In the genomic region with DNA sequence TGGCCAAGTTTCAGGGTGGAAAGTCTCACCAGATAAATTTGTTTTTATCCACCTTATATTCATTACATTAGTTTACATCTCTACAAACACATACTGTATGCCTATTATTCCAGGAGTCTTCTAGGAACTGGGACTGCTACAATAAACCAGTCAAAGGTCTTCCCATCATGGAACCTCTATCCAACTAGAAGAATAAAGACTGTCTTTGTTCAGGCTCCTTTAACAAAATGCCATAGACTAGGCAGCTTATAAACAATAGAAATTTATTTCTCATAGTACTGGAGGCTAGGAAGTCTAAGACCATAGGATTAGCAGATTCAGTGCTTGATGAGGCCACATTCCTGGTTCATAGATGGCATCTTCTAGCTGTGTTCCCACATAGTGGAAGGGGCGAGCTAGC, we compare ENCODE assay signal across 38 cellular contexts.
"Had no signal": no experiment of that assay in that cellular context is flagged by ENCODE, and none has a peak within 500 bp of the region (broad histone marks: within the 10 kb centered on the region; RNA-seq: fewer than 3 reads in every experiment).

No MANE protein-coding gene starts in this region.

- H3K36me3 Mint-ChIP-seq: activated naive CD4-positive, alpha-beta T cell treated with anti-CD3 and anti-CD28 coated beads, Interleukin-2, amount 10 ng/mL, durations not matched to agents 7 days and 5 days; activated naive CD4-positive, alpha-beta T cell treated with anti-CD3 and anti-CD28 coated beads, Interleukin-2, amount 50 U/mL, for 24 hours; activated naive CD4-positive, alpha-beta T cell treated with anti-CD3 and anti-CD28 coated beads, Interleukin-2, amount 50 U/mL, for 72 hours; activated naive CD8-positive, alpha-beta T cell; activated naive CD8-positive, alpha-beta T cell treated with anti-CD3 and anti-CD28 coated beads for 36 hours; activated naive CD8-positive, alpha-beta T cell treated with anti-CD3 and anti-CD28 coated beads, Interleukin-2, amount 10 ng/mL, durations not matched to agents 7 days and 5 days; brain had no signal

- H3K36me3 ChIP-seq: adrenal gland, ascending aorta, brain microvascular endothelial cell, breast epithelium, cardiac muscle cell had no signal

- H3K4me3 Mint-ChIP-seq: activated naive CD4-positive, alpha-beta T cell treated with anti-CD3 and anti-CD28 coated beads for 36 hours; activated naive CD4-positive, alpha-beta T cell treated with anti-CD3 and anti-CD28 coated beads, Interleukin-2, amount 10 ng/mL, durations not matched to agents 7 days and 5 days; activated naive CD4-positive, alpha-beta T cell treated with anti-CD3 and anti-CD28 coated beads, Interleukin-2, amount 50 U/mL, for 24 hours; activated naive CD8-positive, alpha-beta T cell; activated naive CD8-positive, alpha-beta T cell treated with anti-CD3 and anti-CD28 coated beads for 36 hours; activated naive CD8-positive, alpha-beta T cell treated with anti-CD3 and anti-CD28 coated beads, Interleukin-2, amount 10 ng/mL, durations not matched to agents 7 days and 5 days; activated naive CD8-positive, alpha-beta T cell treated with anti-CD3 and anti-CD28 coated beads, Interleukin-2, amount 50 U/mL, for 24 hours; activated T-cell treated with anti-CD3 and anti-CD28 coated beads, Interleukin-2, amount 50 U/mL, for 24 hours; activated T-cell treated with anti-CD3 and anti-CD28 coated beads, Interleukin-2, amount 50 U/mL, for 4 hours; activated T-cell treated with anti-CD3 and anti-CD28 coated beads, Interleukin-2, amount 50 U/mL, for 72 hours; activated T-helper 1 cell treated with anti-CD3 and anti-CD28 coated beads, Interleukin-12 subunit alpha, Interleukin-12 subunit beta, Interleukin-2, Interleukin-4 antibody, amounts not matched to agents 30 ng/mL and 10 ng/mL and 1 ng/mL, durations not matched to agents 14 hours and 24 hours and 36 hours; activated T-helper 17 cell treated with anti-CD3 and anti-CD28 coated beads, Interleukin-2, amount 50 U/mL, for 72 hours; brain; central memory CD8-positive, alpha-beta T cell had no signal

- H3K27me3 ChIP-seq: adrenal gland, ascending aorta, body of pancreas, brain microvascular endothelial cell, breast epithelium, cardiac muscle cell had no signal

- H3K27ac ChIP-seq: adrenal gland, ascending aorta, body of pancreas, brain microvascular endothelial cell, breast epithelium, cardiac muscle cell had no signal

- H3K27ac Mint-ChIP-seq: activated naive CD4-positive, alpha-beta T cell treated with anti-CD3 and anti-CD28 coated beads for 36 hours; activated naive CD4-positive, alpha-beta T cell treated with anti-CD3 and anti-CD28 coated beads, Interleukin-2, amount 10 ng/mL, durations not matched to agents 7 days and 5 days; activated naive CD4-positive, alpha-beta T cell treated with anti-CD3 and anti-CD28 coated beads, Interleukin-2, amount 50 U/mL, for 24 hours; activated naive CD4-positive, alpha-beta T cell treated with anti-CD3 and anti-CD28 coated beads, Interleukin-2, amount 50 U/mL, for 72 hours; activated naive CD8-positive, alpha-beta T cell; activated naive CD8-positive, alpha-beta T cell treated with anti-CD3 and anti-CD28 coated beads for 36 hours; activated naive CD8-positive, alpha-beta T cell treated with anti-CD3 and anti-CD28 coated beads, Interleukin-2, amount 10 ng/mL, durations not matched to agents 7 days and 5 days; activated naive CD8-positive, alpha-beta T cell treated with anti-CD3 and anti-CD28 coated beads, Interleukin-2, amount 50 U/mL, for 24 hours; activated T-cell treated with anti-CD3 and anti-CD28 coated beads, Interleukin-2, amount 50 U/mL, for 24 hours; activated T-cell treated with anti-CD3 and anti-CD28 coated beads, Interleukin-2, amount 50 U/mL, for 72 hours; activated T-helper 1 cell treated with anti-CD3 and anti-CD28 coated beads, Interleukin-12 subunit alpha, Interleukin-12 subunit beta, Interleukin-2, Interleukin-4 antibody, amounts not matched to agents 30 ng/mL and 10 ng/mL and 1 ng/mL, durations not matched to agents 14 hours and 24 hours and 36 hours; activated T-helper 17 cell treated with anti-CD3 and anti-CD28 coated beads, Interleukin-2, amount 50 U/mL, for 72 hours; activated T-helper 2 cell treated with anti-CD3 and anti-CD28 coated beads, Interferon-gamma antibody, Interleukin-2, Interleukin-4, amounts not matched to agents 10 μg/mL and 5 μg/mL and 100 μg/mL, durations not matched to agents 14 hours and 24 hours and 36 hours; brain had no signal

- H3K4me1 Mint-ChIP-seq: activated naive CD4-positive, alpha-beta T cell treated with anti-CD3 and anti-CD28 coated beads, Interleukin-2, amount 10 ng/mL, durations not matched to agents 7 days and 5 days; activated naive CD4-positive, alpha-beta T cell treated with anti-CD3 and anti-CD28 coated beads, Interleukin-2, amount 50 U/mL, for 24 hours; activated naive CD8-positive, alpha-beta T cell treated with anti-CD3 and anti-CD28 coated beads for 36 hours; activated naive CD8-positive, alpha-beta T cell treated with anti-CD3 and anti-CD28 coated beads, Interleukin-2, amount 10 ng/mL, durations not matched to agents 7 days and 5 days; activated naive CD8-positive, alpha-beta T cell treated with anti-CD3 and anti-CD28 coated beads, Interleukin-2, amount 50 U/mL, for 24 hours; activated T-helper 17 cell treated with anti-CD3 and anti-CD28 coated beads, Interleukin-2, amount 50 U/mL, for 72 hours; brain; central memory CD8-positive, alpha-beta T cell had no signal

- H3K27me3 Mint-ChIP-seq: activated naive CD4-positive, alpha-beta T cell treated with anti-CD3 and anti-CD28 coated beads, Interleukin-2, amount 10 ng/mL, durations not matched to agents 7 days and 5 days; activated naive CD4-positive, alpha-beta T cell treated with anti-CD3 and anti-CD28 coated beads, Interleukin-2, amount 50 U/mL, for 24 hours; activated naive CD8-positive, alpha-beta T cell; activated naive CD8-positive, alpha-beta T cell treated with anti-CD3 and anti-CD28 coated beads for 36 hours; activated naive CD8-positive, alpha-beta T cell treated with anti-CD3 and anti-CD28 coated beads, Interleukin-2, amount 10 ng/mL, durations not matched to agents 7 days and 5 days; activated naive CD8-positive, alpha-beta T cell treated with anti-CD3 and anti-CD28 coated beads, Interleukin-2, amount 50 U/mL, for 24 hours; activated T-cell treated with anti-CD3 and anti-CD28 coated beads, Interleukin-2, amount 50 U/mL, for 24 hours; activated T-helper 17 cell treated with anti-CD3 and anti-CD28 coated beads, Interleukin-2, amount 50 U/mL, for 72 hours; brain; central memory CD8-positive, alpha-beta T cell had no signal

- H3K4me1 ChIP-seq: adrenal gland, ascending aorta, body of pancreas, breast epithelium had no signal

- H3K9me3 ChIP-seq: adrenal gland, ascending aorta, body of pancreas, breast epithelium had no signal

- H3K4me3 ChIP-seq: adrenal gland, ascending aorta, body of pancreas, breast epithelium, cardiac muscle cell had no signal

- H3K9me3 Mint-ChIP-seq: activated naive CD4-positive, alpha-beta T cell treated with anti-CD3 and anti-CD28 coated beads for 36 hours; activated naive CD4-positive, alpha-beta T cell treated with anti-CD3 and anti-CD28 coated beads, Interleukin-2, amount 10 ng/mL, durations not matched to agents 7 days and 5 days; activated naive CD4-positive, alpha-beta T cell treated with anti-CD3 and anti-CD28 coated beads, Interleukin-2, amount 50 U/mL, for 24 hours; activated naive CD4-positive, alpha-beta T cell treated with anti-CD3 and anti-CD28 coated beads, Interleukin-2, amount 50 U/mL, for 72 hours; activated naive CD8-positive, alpha-beta T cell treated with anti-CD3 and anti-CD28 coated beads for 36 hours; activated naive CD8-positive, alpha-beta T cell treated with anti-CD3 and anti-CD28 coated beads, Interleukin-2, amount 50 U/mL, for 24 hours; activated T-cell treated with anti-CD3 and anti-CD28 coated beads, Interleukin-2, amount 50 U/mL, for 24 hours; activated T-cell treated with anti-CD3 and anti-CD28 coated beads, Interleukin-2, amount 50 U/mL, for 4 hours; activated T-helper 1 cell treated with anti-CD3 and anti-CD28 coated beads, Interleukin-12 subunit alpha, Interleukin-12 subunit beta, Interleukin-2, Interleukin-4 antibody, amounts not matched to agents 30 ng/mL and 10 ng/mL and 1 ng/mL, durations not matched to agents 14 hours and 24 hours and 36 hours; activated T-helper 17 cell treated with anti-CD3 and anti-CD28 coated beads, Interleukin-2, amount 50 U/mL, for 72 hours; activated T-helper 2 cell treated with anti-CD3 and anti-CD28 coated beads, Interferon-gamma antibody, Interleukin-2, Interleukin-4, amounts not matched to agents 10 μg/mL and 5 μg/mL and 100 μg/mL, durations not matched to agents 14 hours and 24 hours and 36 hours; brain; central memory CD8-positive, alpha-beta T cell had no signal

- DNase-seq: activated effector memory CD4-positive, alpha-beta T cell treated with anti-CD3 and anti-CD28 coated beads, Interleukin-2, amount 50 U/mL, for 16 hours; activated effector memory CD4-positive, alpha-beta T cell treated with Interleukin-2 at 50 U/mL for 16 hours; activated gamma-delta T cell; activated gamma-delta T cell treated with Interleukin-2 at 50 U/mL for 16 hours; activated naive CD4-positive, alpha-beta T cell; activated naive CD4-positive, alpha-beta T cell treated with anti-CD3 and anti-CD28 coated beads for 36 hours; activated naive CD4-positive, alpha-beta T cell treated with anti-CD3 and anti-CD28 coated beads, Interleukin-2, amount 10 ng/mL, durations not matched to agents 7 days and 5 days; activated naive CD4-positive, alpha-beta T cell treated with anti-CD3 and anti-CD28 coated beads, Interleukin-2, amount 50 U/mL, for 16 hours; activated naive CD4-positive, alpha-beta T cell treated with Interleukin-2 at 50 U/mL for 16 hours; activated naive CD8-positive, alpha-beta T cell treated with anti-CD3 and anti-CD28 coated beads for 36 hours; activated naive CD8-positive, alpha-beta T cell treated with anti-CD3 and anti-CD28 coated beads, Interleukin-2, amount 10 ng/mL, durations not matched to agents 7 days and 5 days; activated naive CD8-positive, alpha-beta T cell treated with anti-CD3 and anti-CD28 coated beads, Interleukin-2, amount 50 U/mL, for 24 hours; activated T-cell treated with anti-CD3 and anti-CD28 coated beads, Interleukin-2, amount 50 U/mL, for 1 hour; activated T-cell treated with anti-CD3 and anti-CD28 coated beads, Interleukin-2, amount 50 U/mL, for 24 hours; activated T-cell treated with anti-CD3 and anti-CD28 coated beads, Interleukin-2, amount 50 U/mL, for 4 hours; activated T-cell treated with anti-CD3 and anti-CD28 coated beads, Interleukin-2, amount 50 U/mL, for 48 hours; activated T-cell treated with anti-CD3 and anti-CD28 coated beads, Interleukin-2, amount 50 U/mL, for 72 hours; adrenal gland; amniotic stem cell; amygdala; anterior cingulate cortex; aorta; brain microvascular endothelial cell; caudate nucleus; central memory CD4-positive, alpha-beta T cell; cerebellar nuclear complex had no signal
